ENCODE assay signal across 8 cellular contexts in the genomic region with DNA sequence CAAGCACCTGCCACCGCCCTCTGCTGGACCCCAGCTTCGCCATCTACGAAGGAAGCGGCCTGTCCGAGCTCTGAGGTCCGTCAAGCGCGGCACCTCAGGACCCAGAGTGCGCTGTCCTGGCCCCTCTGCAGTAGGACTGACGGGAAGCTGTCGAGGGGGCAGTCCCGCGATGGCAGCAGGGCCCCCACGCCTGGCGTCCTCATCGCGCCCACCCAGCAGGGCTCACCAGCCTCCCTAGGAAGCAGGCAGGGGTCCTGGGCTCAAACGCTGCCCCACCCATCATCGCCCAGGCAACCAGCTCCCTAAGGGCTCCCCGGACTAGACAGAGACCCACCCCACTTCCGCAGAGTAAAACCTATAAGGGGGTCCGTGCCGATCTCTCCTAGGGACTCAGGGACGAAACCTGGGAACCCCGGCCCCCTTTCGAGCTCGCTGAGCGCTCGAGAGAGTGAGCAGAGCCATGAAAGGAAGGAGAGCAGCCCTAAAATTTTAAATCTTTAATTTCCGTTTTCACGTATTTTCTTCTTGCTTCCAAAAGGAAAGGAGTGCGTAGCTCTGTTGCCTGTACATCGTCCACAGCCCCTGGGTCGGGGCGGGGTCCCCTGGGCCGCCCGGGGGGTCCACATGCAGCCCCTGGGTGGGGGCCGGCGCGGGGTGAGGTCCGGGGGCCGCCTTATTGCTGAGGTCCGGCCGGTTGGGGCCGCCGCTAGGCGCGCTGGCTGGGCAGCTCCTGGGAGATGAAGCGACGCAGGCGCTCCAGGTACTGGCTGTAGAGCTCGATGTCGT. TPM values are rescaled to one million over a fixed set of nuclear protein-coding genes. Genes with fewer than 3 reads are reported as not detected.
A peak's percentile ranks its signal among the peaks of the same experiment; 100 is the strongest.
DNase-seq lines count a peak whose midpoint lies in the region; ATAC-seq and TF ChIP-seq lines count a peak whose summit lies in the region.
"Not testable (repeated sequence)": the region's sequence is repeated elsewhere in the genome, so short reads cannot be mapped to it uniquely, and the experiment has no call there.

No MANE protein-coding gene starts in this region.

- peak; percentile 3 for ATAC-seq in activated CD8-positive, alpha-beta T cell treated with anti-CD3 and anti-CD28 coated beads, Interleukin-2, amount 10 ng/mL, durations not matched to agents 7 days and 5 days
- peak; percentile 11 to 12 for ATAC-seq in natural killer cell treated with Interleukin-12 subunit alpha and Interleukin-12 subunit beta and Interleukin-15 and Interleukin-18, amount 100 ng/mL, for 72 hours

- not testable (repeated sequence) for H3K9me3 Mint-ChIP-seq in CD8-positive, alpha-beta memory T cell; H9; activated CD8-positive, alpha-beta T cell treated with anti-CD3 and anti-CD28 coated beads, Interleukin-2, amount 10 ng/mL, durations not matched to agents 7 days and 5 days (ENCODE audit: insufficient read depth); natural killer cell treated with Interleukin-12 subunit alpha and Interleukin-12 subunit beta and Interleukin-15 and Interleukin-18, amount 100 ng/mL, for 72 hours

- H3K4me2 ChIP-seq in H9 (ENCODE audit: insufficient read depth, insufficient read length, low read length) (peak overlapping the region; percentile 85), Loucy (ENCODE audit: low read depth, low read length, poor library complexity, severe bottlenecking) (peak overlapping the region; percentile 96), hepatocyte (peak overlapping the region; percentile 97)

- H3K36me3 ChIP-seq in CD8-positive, alpha-beta memory T cell (ENCODE audit: insufficient read depth, low read length); Loucy (ENCODE audit: insufficient read depth, low read length); colonic mucosa; hepatocyte (replicated peaks; ENCODE audit: insufficient read depth, low read depth); stomach smooth muscle (ENCODE audit: control insufficient read depth in 2 of 2, insufficient read depth in 2 of 2, low read length in 2 of 2): not testable (repeated sequence)

- not testable (repeated sequence) for H3K9me2 ChIP-seq in Loucy (replicated peaks; ENCODE audit: low read depth, low read length); hepatocyte (replicated peaks; ENCODE audit: insufficient read depth)

- H3K4me3 Mint-ChIP-seq in CD8-positive, alpha-beta memory T cell: peak overlapping the region; percentile 93 to 97 (median 96)
- H3K4me3 Mint-ChIP-seq in H9: peak overlapping the region; percentile 98 to 99
- peak overlapping the region; percentile 95 for H3K4me3 Mint-ChIP-seq in activated CD8-positive, alpha-beta T cell treated with anti-CD3 and anti-CD28 coated beads, Interleukin-2, amount 10 ng/mL, durations not matched to agents 7 days and 5 days
- H3K4me3 Mint-ChIP-seq in natural killer cell treated with Interleukin-12 subunit alpha and Interleukin-12 subunit beta and Interleukin-15 and Interleukin-18, amount 100 ng/mL, for 72 hours: peak overlapping the region; percentile 95

- H3K27me3 ChIP-seq in CD8-positive, alpha-beta memory T cell (ENCODE audit: insufficient read depth, low read length, poor library complexity, severe bottlenecking); H9 (ENCODE audit: insufficient read depth, low read length); Loucy (ENCODE audit: insufficient read depth, low read length, poor library complexity, severe bottlenecking); colonic mucosa; hepatocyte; stomach smooth muscle (ENCODE audit: control insufficient read depth in 1 of 2, insufficient read depth in 2 of 2, low read length in 2 of 2): not testable (repeated sequence)

- H3K36me3 Mint-ChIP-seq in CD8-positive, alpha-beta memory T cell: peaks cover 0 to 43% (median 0%) of the 10 kb centered on the region in 3 donors
- not testable (repeated sequence) for H3K36me3 Mint-ChIP-seq in H9 (ENCODE audit: insufficient read depth in 1 of 3, low read depth in 3 of 3); natural killer cell treated with Interleukin-12 subunit alpha and Interleukin-12 subunit beta and Interleukin-15 and Interleukin-18, amount 100 ng/mL, for 72 hours
- peaks cover 40% of the 10 kb centered on the region for H3K36me3 Mint-ChIP-seq in activated CD8-positive, alpha-beta T cell treated with anti-CD3 and anti-CD28 coated beads, Interleukin-2, amount 10 ng/mL, durations not matched to agents 7 days and 5 days (ENCODE audit: low read depth)

- intact Hi-C loops in colonic mucosa (cut with DNase I): not testable (repeated sequence)

- peak; percentile 51; the same call in 1 of the 3 replicates for TF ChIP-seq CTCF in H9 (conservative IDR thresholded peaks at IDR 0.05)
- peak; percentile 31; the same call in 1 of the 2 replicates for TF ChIP-seq CTCF in Loucy (conservative IDR thresholded peaks at IDR 0.05; ENCODE audit: low read length)
- not testable (repeated sequence) for TF ChIP-seq CTCF in colonic mucosa (IDR thresholded peaks at IDR 0.05); hepatocyte (IDR thresholded peaks at IDR 0.05; ENCODE audit: poor library complexity)

- POLR2A ChIA-PET in CD8-positive, alpha-beta memory T cell (lab: Charles Lee): interaction anchor here (0.5 to 2.5 kb wide), 6 partner anchors 8 to 1678 kb away, joined by 3 to 20 read pairs (median 8); a partner anchor contains a TSS
- POLR2A ChIA-PET in activated CD8-positive, alpha-beta T cell treated with anti-CD3 and anti-CD28 coated beads, Interleukin-2, amount 10 ng/mL, durations not matched to agents 7 days and 5 days (lab: Charles Lee): interaction anchor here (0.7 to 2.3 kb wide), 5 partner anchors 8 to 25 kb away, joined by 3 to 29 read pairs (median 9); a partner anchor contains a TSS

- not testable (repeated sequence) for H3K56ac ChIP-seq in H9 (ENCODE audit: insufficient read length, low read depth, low read length)

- H3K4ac ChIP-seq in H9 (ENCODE audit: low read depth, low read length): not testable (repeated sequence)

- peak overlapping the region; percentile 92 to 98 (median 97) for H3K27ac Mint-ChIP-seq in CD8-positive, alpha-beta memory T cell
- peak overlapping the region in 1 of 3 experiments; percentile 57; a peak in 2 of 7 replicates for H3K27ac Mint-ChIP-seq in H9
- peak overlapping the region; percentile 98 for H3K27ac Mint-ChIP-seq in activated CD8-positive, alpha-beta T cell treated with anti-CD3 and anti-CD28 coated beads, Interleukin-2, amount 10 ng/mL, durations not matched to agents 7 days and 5 days
- peak overlapping the region; percentile 74 to 94 for H3K27ac Mint-ChIP-seq in natural killer cell treated with Interleukin-12 subunit alpha and Interleukin-12 subunit beta and Interleukin-15 and Interleukin-18, amount 100 ng/mL, for 72 hours

- not testable (repeated sequence) for H3K27me3 Mint-ChIP-seq in CD8-positive, alpha-beta memory T cell; H9 (ENCODE audit: low read depth); activated CD8-positive, alpha-beta T cell treated with anti-CD3 and anti-CD28 coated beads, Interleukin-2, amount 10 ng/mL, durations not matched to agents 7 days and 5 days (ENCODE audit: low read depth); natural killer cell treated with Interleukin-12 subunit alpha and Interleukin-12 subunit beta and Interleukin-15 and Interleukin-18, amount 100 ng/mL, for 72 hours

- not testable (repeated sequence) for H2AK5ac ChIP-seq in H9 (ENCODE audit: insufficient read length, low read length)

- not testable (repeated sequence) for H4K8ac ChIP-seq in H9 (replicated peaks; ENCODE audit: insufficient read length, low read depth, low read length)

- H2BK120ac ChIP-seq in H9 (ENCODE audit: low read depth, low read length, poor library complexity, severe bottlenecking): not testable (repeated sequence)

- H3T11ph ChIP-seq in H9 (ENCODE audit: low read length): not testable (repeated sequence)

- H2BK20ac ChIP-seq in H9 (ENCODE audit: low read depth, low read length, poor library complexity, severe bottlenecking): not testable (repeated sequence)

- H3K4me1 Mint-ChIP-seq in CD8-positive, alpha-beta memory T cell: peaks cover 22 to 51% (median 25%) of the 10 kb centered on the region in 3 donors
- H3K4me1 Mint-ChIP-seq in H9: peaks cover 14 to 15% of the 10 kb centered on the region in 2 experiments
- peaks cover 41% of the 10 kb centered on the region for H3K4me1 Mint-ChIP-seq in activated CD8-positive, alpha-beta T cell treated with anti-CD3 and anti-CD28 coated beads, Interleukin-2, amount 10 ng/mL, durations not matched to agents 7 days and 5 days (ENCODE audit: low read depth)
- peaks cover 27 to 33% of the 10 kb centered on the region in 2 donors for H3K4me1 Mint-ChIP-seq in natural killer cell treated with Interleukin-12 subunit alpha and Interleukin-12 subunit beta and Interleukin-15 and Interleukin-18, amount 100 ng/mL, for 72 hours (ENCODE audit: low read depth in 2 of 2)

- WGBS in H9 (ENCODE audit: extremely low coverage, insufficient read length, low lambda C conversion rate): no CpG with 5 or more reads among the region's 53 CpGs
- 14% methylated on average over 37 of the region's 53 CpGs for WGBS in hepatocyte (ENCODE audit: low lambda C conversion rate, missing lambda C conversion rate)

- H3K18ac ChIP-seq in H9 (ENCODE audit: insufficient read length, low read depth, low read length): peak overlapping the region; percentile 71

- not testable (repeated sequence) for H4K5ac ChIP-seq in H9 (ENCODE audit: insufficient read length, low read depth, low read length)

- H2BK5ac ChIP-seq in H9 (ENCODE audit: insufficient read length, low read length): not testable (repeated sequence)

- not testable (repeated sequence) for H2BK12ac ChIP-seq in H9 (ENCODE audit: insufficient read length, low read depth, low read length)

- not testable (repeated sequence) for H2AFZ ChIP-seq in H9 (ENCODE audit: low read length); Loucy (ENCODE audit: low read length); hepatocyte

- H2BK15ac ChIP-seq in H9 (ENCODE audit: low read depth, low read length): not testable (repeated sequence)

- not testable (repeated sequence) for H3K79me2 ChIP-seq in H9 (ENCODE audit: insufficient read depth, low read length)
- H3K79me2 ChIP-seq in Loucy (ENCODE audit: insufficient read depth, low read length) (peaks cover 56% of the 10 kb centered on the region), hepatocyte (peaks cover 51% of the 10 kb centered on the region)

- H3K23ac ChIP-seq in H9 (ENCODE audit: insufficient read length, low read depth, low read length): not testable (repeated sequence)

- H3K79me1 ChIP-seq in H9 (ENCODE audit: insufficient read depth, low read depth, low read length, poor library complexity, severe bottlenecking): not testable (repeated sequence)

- not testable (repeated sequence) for H4K20me1 ChIP-seq in H9 (ENCODE audit: control insufficient read depth, insufficient read depth, insufficient read length)
- H4K20me1 ChIP-seq in Loucy (ENCODE audit: insufficient read depth, low read length, poor library complexity, severe bottlenecking) (peaks cover 38% of the 10 kb centered on the region), hepatocyte (ENCODE audit: insufficient read depth, poor library complexity, severe bottlenecking) (peaks cover 23% of the 10 kb centered on the region)

- peak overlapping the region; percentile 93 for H3K4me3 ChIP-seq in CD8-positive, alpha-beta memory T cell (ENCODE audit: low read length)
- H3K4me3 ChIP-seq in Loucy (ENCODE audit: low read length, poor library complexity, severe bottlenecking) (peak overlapping the region; percentile 95), colonic mucosa (peak overlapping the region; percentile 98), hepatocyte (peak overlapping the region; percentile 46), stomach smooth muscle (ENCODE audit: low read length in 2 of 2) (peak overlapping the region; percentile 79 to 95)

- peaks cover 40% of the 10 kb centered on the region for H3K4me1 ChIP-seq in CD8-positive, alpha-beta memory T cell (ENCODE audit: insufficient read depth, low read length)
- not testable (repeated sequence) for H3K4me1 ChIP-seq in H9 (ENCODE audit: insufficient read depth, low read length); colonic mucosa
- H3K4me1 ChIP-seq in Loucy (ENCODE audit: insufficient read depth, low read length, poor library complexity, severe bottlenecking) (peaks cover 25% of the 10 kb centered on the region), hepatocyte (ENCODE audit: insufficient read depth) (peaks cover 27% of the 10 kb centered on the region), stomach smooth muscle (ENCODE audit: control insufficient read depth, insufficient read depth, low read length) (peaks cover 43% of the 10 kb centered on the region)

- CTCF ChIA-PET in CD8-positive, alpha-beta memory T cell (lab: Charles Lee): interaction anchor here (0.7 to 1.9 kb wide), 8 partner anchors 12 to 142 kb away, joined by 3 to 9 read pairs (median 4); no protein-coding TSS in a partner anchor
- CTCF ChIA-PET in activated CD8-positive, alpha-beta T cell treated with anti-CD3 and anti-CD28 coated beads, Interleukin-2, amount 10 ng/mL, durations not matched to agents 7 days and 5 days (lab: Charles Lee): interaction anchor here (0.8 to 3.4 kb wide), 6 partner anchors 11 to 611 kb away, joined by 3 to 38 read pairs (median 5); no protein-coding TSS in a partner anchor

- peak overlapping the region; percentile 56 for H3K9ac ChIP-seq in H9 (ENCODE audit: extremely low read depth, insufficient read length, low read length)
- peak overlapping the region; percentile 88 for H3K9ac ChIP-seq in Loucy (ENCODE audit: low read depth, low read length, poor library complexity, severe bottlenecking)
- peak overlapping the region; percentile 71 to 96 for H3K9ac ChIP-seq in colonic mucosa (ENCODE audit: low read depth in 2 of 2, low read length in 2 of 2)
- H3K9ac ChIP-seq in stomach smooth muscle (ENCODE audit: low read length in 2 of 2): peak overlapping the region; percentile 74 to 80

- peaks cover 21% of the 10 kb centered on the region for H3K23me2 ChIP-seq in H9 (ENCODE audit: insufficient read length, low read depth, low read length, poor library complexity, severe bottlenecking)

- H3K27ac ChIP-seq in CD8-positive, alpha-beta memory T cell (ENCODE audit: low read depth, low read length): peak overlapping the region; percentile 86
- H3K27ac ChIP-seq in H9 (ENCODE audit: insufficient read length, low read depth, low read length): not testable (repeated sequence)
- H3K27ac ChIP-seq in colonic mucosa (peak overlapping the region; percentile 92), hepatocyte (peak overlapping the region; percentile 97), stomach smooth muscle (ENCODE audit: low read length) (peak overlapping the region; percentile 84)

- not testable (repeated sequence) for DNase-seq in CD8-positive, alpha-beta memory T cell; H9; activated CD8-positive, alpha-beta T cell treated with anti-CD3 and anti-CD28 coated beads, Interleukin-2, amount 10 ng/mL, durations not matched to agents 7 days and 5 days; colonic mucosa; natural killer cell treated with Interleukin-12 subunit alpha and Interleukin-12 subunit beta and Interleukin-15 and Interleukin-18, amount 100 ng/mL, for 72 hours (ENCODE audit: low spot score)
- DNase-seq in hepatocyte (ENCODE audit: low spot score): peak; percentile 51

- H3K14ac ChIP-seq in H9 (ENCODE audit: insufficient read depth, low read length): peak overlapping the region; percentile 79; the same call in 1 of the 2 replicates

- not testable (repeated sequence) for H4K91ac ChIP-seq in H9 (ENCODE audit: insufficient read length, low read depth, low read length)

- not testable (repeated sequence) for H3K9me3 ChIP-seq in CD8-positive, alpha-beta memory T cell (ENCODE audit: low read length); H9 (ENCODE audit: control insufficient read depth, low read depth, low read length); Loucy (ENCODE audit: insufficient read depth, low read depth, low read length); colonic mucosa; hepatocyte (ENCODE audit: low read depth); stomach smooth muscle (ENCODE audit: control insufficient read depth in 2 of 2, low read length in 2 of 2)

- not testable (repeated sequence) for H3F3A ChIP-seq in Loucy (ENCODE audit: low read depth)

RNA-seq across cellular contexts. Expression of a gene that starts 8.6 kb away (rescaled TPM):
- 100 to 1,000 TPM; 105 to 114 TPM for total RNA-seq in CD8-positive, alpha-beta memory T cell
- 252 TPM for polyA plus RNA-seq in CD8-positive, alpha-beta memory T cell
- 47.5 and 50.3 TPM in 2 replicates for total RNA-seq in H9 (2021)
- 100 to 1,000 TPM; 181 to 196 TPM for total RNA-seq in activated CD8-positive, alpha-beta T cell treated with anti-CD3 and anti-CD28 coated beads, Interleukin-2, amount 10 ng/mL, durations not matched to agents 7 days and 5 days
- total RNA-seq in colonic mucosa: 10 to 100 TPM; 53.3 to 78.5 TPM
- total RNA-seq in hepatocyte: 62.5 and 77.5 TPM in 2 replicates
- 99.7 and 102 TPM in 2 replicates for polyA plus RNA-seq in hepatocyte
- 100 to 1,000 TPM; 127 to 132 TPM for total RNA-seq in natural killer cell treated with Interleukin-12 subunit alpha and Interleukin-12 subunit beta and Interleukin-15 and Interleukin-18, amount 100 ng/mL, for 72 hours

RNA-seq across cellular contexts. Expression of a gene that starts 13.3 kb away (rescaled TPM):
- 10 to 100 TPM; 42.8 to 43.1 TPM for total RNA-seq in CD8-positive, alpha-beta memory T cell
- polyA plus RNA-seq in CD8-positive, alpha-beta memory T cell: 0.92 TPM
- total RNA-seq in H9 (2021) (66.5 and 66.8 TPM in 2 replicates), colonic mucosa (10 to 100 TPM; 31.1 to 34.8 TPM), hepatocyte (3.4 and 6.4 TPM in 2 replicates)
- total RNA-seq in activated CD8-positive, alpha-beta T cell treated with anti-CD3 and anti-CD28 coated beads, Interleukin-2, amount 10 ng/mL, durations not matched to agents 7 days and 5 days: 10 to 100 TPM; 26.5 to 29.8 TPM
- 14.3 and 16.0 TPM in 2 replicates for polyA plus RNA-seq in hepatocyte
- 10 to 100 TPM; 18.0 to 49.8 TPM for total RNA-seq in natural killer cell treated with Interleukin-12 subunit alpha and Interleukin-12 subunit beta and Interleukin-15 and Interleukin-18, amount 100 ng/mL, for 72 hours

RNA-seq across cellular contexts. Expression of a gene that starts 28.4 kb away (rescaled TPM):
- 10 to 100 TPM; 61.0 to 63.7 TPM for total RNA-seq in CD8-positive, alpha-beta memory T cell
- polyA plus RNA-seq in CD8-positive, alpha-beta memory T cell: 8.7 TPM
- total RNA-seq in H9 (2021) (45.6 and 56.8 TPM in 2 replicates), colonic mucosa (10 to 100 TPM; 42.0 to 51.7 TPM), hepatocyte (13.2 and 13.4 TPM in 2 replicates)
- 10 to 100 TPM; 47.9 to 52.9 TPM for total RNA-seq in activated CD8-positive, alpha-beta T cell treated with anti-CD3 and anti-CD28 coated beads, Interleukin-2, amount 10 ng/mL, durations not matched to agents 7 days and 5 days
- 22.8 and 26.2 TPM in 2 replicates for polyA plus RNA-seq in hepatocyte
- 100 to 1,000 TPM in 1 of 2 donors, 10 to 100 TPM in 1; 69.1 to 103 TPM for total RNA-seq in natural killer cell treated with Interleukin-12 subunit alpha and Interleukin-12 subunit beta and Interleukin-15 and Interleukin-18, amount 100 ng/mL, for 72 hours

RNA-seq across cellular contexts. Expression of a gene that starts 28.5 kb away (rescaled TPM):
- total RNA-seq in CD8-positive, alpha-beta memory T cell: 1 to 10 TPM; 6.3 to 6.6 TPM
- polyA plus RNA-seq in CD8-positive, alpha-beta memory T cell: 4.6 TPM
- total RNA-seq in H9 (2021): 12.2 and 12.9 TPM in 2 replicates
- total RNA-seq in activated CD8-positive, alpha-beta T cell treated with anti-CD3 and anti-CD28 coated beads, Interleukin-2, amount 10 ng/mL, durations not matched to agents 7 days and 5 days: 10 to 100 TPM in 1 of 2 experiments, 1 to 10 TPM in 1; 9.9 to 11.0 TPM
- total RNA-seq in colonic mucosa: 10 to 100 TPM; 14.2 to 24.7 TPM
- total RNA-seq in hepatocyte: 2.4 and 5.3 TPM in 2 replicates
- polyA plus RNA-seq in hepatocyte: 11.0 and 11.6 TPM in 2 replicates
- total RNA-seq in natural killer cell treated with Interleukin-12 subunit alpha and Interleukin-12 subunit beta and Interleukin-15 and Interleukin-18, amount 100 ng/mL, for 72 hours: 10 to 100 TPM in 1 of 2 donors, 1 to 10 TPM in 1; 7.5 to 13.3 TPM

RNA-seq across cellular contexts. Expression of a gene that starts 28.5 kb away (rescaled TPM):
- total RNA-seq in CD8-positive, alpha-beta memory T cell: 10 to 100 TPM; 38.6 to 40.6 TPM
- 16.3 TPM for polyA plus RNA-seq in CD8-positive, alpha-beta memory T cell
- total RNA-seq in H9 (2021): 65.0 and 69.0 TPM in 2 replicates
- 10 to 100 TPM; 29.9 to 37.2 TPM for total RNA-seq in activated CD8-positive, alpha-beta T cell treated with anti-CD3 and anti-CD28 coated beads, Interleukin-2, amount 10 ng/mL, durations not matched to agents 7 days and 5 days
- 10 to 100 TPM; 57.4 to 91.8 TPM for total RNA-seq in colonic mucosa
- 69.3 and 77.2 TPM in 2 replicates for total RNA-seq in hepatocyte
- 89.8 and 103 TPM in 2 replicates for polyA plus RNA-seq in hepatocyte
- 10 to 100 TPM; 34.8 to 66.2 TPM for total RNA-seq in natural killer cell treated with Interleukin-12 subunit alpha and Interleukin-12 subunit beta and Interleukin-15 and Interleukin-18, amount 100 ng/mL, for 72 hours

Comparison
In these comparisons a context has a peak if more than half of its experiments do, and no peak if none do; other contexts are left out.
1. H3K4me3 ChIP-seq: peak in every context shown above with its lines; median percentile 98 in colonic mucosa; 95 in Loucy; 93 in CD8-positive, alpha-beta memory T cell; 87 in stomach smooth muscle; 46 in hepatocyte.